Comparison of ENCODE assay signal across 38 cellular contexts in genomic region chr12:78829690-78830089, GRCh38. TPM values are rescaled to one million over a fixed set of nuclear protein-coding genes. Genes with fewer than 3 reads are reported as not detected.
"Had no signal": no experiment of that assay in that cellular context is flagged by ENCODE, and none has a peak within 500 bp of the region (broad histone marks: within the 10 kb centered on the region; RNA-seq: fewer than 3 reads in every experiment).

No MANE protein-coding gene starts in this region.

- ATAC-seq: activated CD8-positive, alpha-beta T cell treated with anti-CD3 and anti-CD28 coated beads for 36 hours; activated naive CD4-positive, alpha-beta T cell treated with anti-CD3 and anti-CD28 coated beads, Interleukin-2, amount 50 U/mL, for 72 hours; activated T-cell treated with anti-CD3 and anti-CD28 coated beads, Interleukin-2, amount 50 U/mL, for 4 hours; activated T-cell treated with anti-CD3 and anti-CD28 coated beads, Interleukin-2, amount 50 U/mL, for 72 hours; activated T-helper 17 cell treated with anti-CD3 and anti-CD28 coated beads, Interleukin-2, amount 50 U/mL, for 72 hours; body of pancreas had no signal

- H3K9me3 ChIP-seq: adrenal gland, body of pancreas, breast epithelium had no signal

- H3K27me3 ChIP-seq: adrenal gland, body of pancreas, brain microvascular endothelial cell, breast epithelium, cardiac muscle cell had no signal

- DNase-seq: activated B cell treated with CpG ODN at 0.5 μM for 24 hours; activated CD4-positive, alpha-beta memory T cell treated with anti-CD3 and anti-CD28 coated beads for 36 hours; activated CD4-positive, alpha-beta T cell treated with anti-CD3 and anti-CD28 coated beads for 4 hours; activated CD4-positive, alpha-beta T cell treated with anti-CD3 and anti-CD28 coated beads, Interleukin-2, amount 10 ng/mL, durations not matched to agents 24 days and 14 days; activated CD4-positive, alpha-beta T cell treated with anti-CD3 and anti-CD28 coated beads, Interleukin-2, amount 50 U/mL, for 1 hour; activated CD4-positive, alpha-beta T cell treated with anti-CD3 and anti-CD28 coated beads, Interleukin-2, amount 50 U/mL, for 4 hours; activated CD4-positive, CD25-positive, alpha-beta regulatory T cell treated with anti-CD3 and anti-CD28 coated beads, Interleukin-2, amount 50 U/mL, for 72 hours; activated CD8-positive, alpha-beta memory T cell treated with anti-CD3 and anti-CD28 coated beads, Interleukin-2, amount 50 U/mL, for 4 hours; activated CD8-positive, alpha-beta T cell treated with anti-CD3 and anti-CD28 coated beads for 36 hours; activated effector memory CD4-positive, alpha-beta T cell treated with anti-CD3 and anti-CD28 coated beads, Interleukin-2, amount 50 U/mL, for 16 hours; activated gamma-delta T cell treated with Interleukin-2 at 50 U/mL for 16 hours; activated naive CD4-positive, alpha-beta T cell; activated naive CD4-positive, alpha-beta T cell treated with anti-CD3 and anti-CD28 coated beads for 36 hours; activated naive CD4-positive, alpha-beta T cell treated with anti-CD3 and anti-CD28 coated beads, Interleukin-2, amount 50 U/mL, for 16 hours; activated naive CD8-positive, alpha-beta T cell treated with anti-CD3 and anti-CD28 coated beads for 36 hours; activated T-cell treated with anti-CD3 and anti-CD28 coated beads for 4 hours; activated T-cell treated with anti-CD3 and anti-CD28 coated beads, Interleukin-2, amount 50 U/mL, for 1 hour; activated T-cell treated with anti-CD3 and anti-CD28 coated beads, Interleukin-2, amount 50 U/mL, for 4 hours; activated T-cell treated with anti-CD3 and anti-CD28 coated beads, Interleukin-2, amount 50 U/mL, for 72 hours; adrenal gland; amniotic stem cell; aorta; body of pancreas; brain microvascular endothelial cell; caudate nucleus; cerebellar nuclear complex; T-helper 1 cell; T-helper 2 cell; T-helper 9 cell had no signal

- H3K27ac ChIP-seq: adrenal gland, body of pancreas, brain microvascular endothelial cell, breast epithelium, cardiac muscle cell, VCaP had no signal

- H3K4me3 ChIP-seq: adrenal gland, body of pancreas, breast epithelium, cardiac muscle cell had no signal

- H3K4me1 ChIP-seq: adrenal gland, body of pancreas, breast epithelium had no signal

- H3K36me3 ChIP-seq: adrenal gland, brain microvascular endothelial cell, breast epithelium, cardiac muscle cell had no signal

- FAIRE-seq: astrocyte, TTC549 had no signal

RNA-seq across cellular contexts. Expression of gene SYT1, which starts 34.9 kb away (rescaled TPM):
- total RNA-seq: activated CD4-positive, alpha-beta memory T cell treated with anti-CD3 and anti-CD28 coated beads for 36 hours; activated CD4-positive, alpha-beta T cell treated with anti-CD3 and anti-CD28 coated beads, Interleukin-2, amount 10 ng/mL, durations not matched to agents 24 days and 14 days; activated CD8-positive, alpha-beta memory T cell treated with anti-CD3 and anti-CD28 coated beads for 36 hours; activated CD8-positive, alpha-beta T cell treated with anti-CD3 and anti-CD28 coated beads for 36 hours; activated naive CD4-positive, alpha-beta T cell treated with anti-CD3 and anti-CD28 coated beads for 36 hours; activated naive CD4-positive, alpha-beta T cell treated with anti-CD3 and anti-CD28 coated beads, Interleukin-2, amount 50 U/mL, for 72 hours; activated naive CD8-positive, alpha-beta T cell treated with anti-CD3 and anti-CD28 coated beads for 36 hours; activated T-cell treated with anti-CD3 and anti-CD28 coated beads, Interleukin-2, amount 50 U/mL, for 72 hours; activated T-helper 1 cell treated with anti-CD3 and anti-CD28 coated beads, Interleukin-12 subunit alpha, Interleukin-12 subunit beta, Interleukin-2, Interleukin-4 antibody, amounts not matched to agents 30 ng/mL and 10 ng/mL and 1 ng/mL, durations not matched to agents 14 hours and 24 hours and 36 hours; activated T-helper 17 cell treated with anti-CD3 and anti-CD28 coated beads, Interleukin-2, amount 50 U/mL, for 72 hours had no signal
